29 cellular contexts compared by ENCODE assay signal in genomic region chr18:52715961-52716360, GRCh38.
"Had no signal": no experiment of that assay in that cellular context is flagged by ENCODE, and none has a peak within 500 bp of the region (broad histone marks: within the 10 kb centered on the region; RNA-seq: fewer than 3 reads in every experiment).

No MANE protein-coding gene starts in this region.

- H3K27me3 Mint-ChIP-seq: stimulated activated naive CD8-positive, alpha-beta T cell treated with anti-CD3 and anti-CD28 coated beads, Interleukin-15, amount 100 ng/mL, for 72 hours had no signal

- H3K4me1 ChIP-seq: gastrocnemius medialis, neural progenitor cell, right lobe of liver, suprapubic skin, upper lobe of right lung, uterus had no signal

- H3K9ac ChIP-seq: neural progenitor cell had no signal

- H3K4me3 Mint-ChIP-seq: immature natural killer cell; mesothelial cell of epicardium; naive B cell; nephron; neural progenitor cell; stimulated activated naive CD8-positive, alpha-beta T cell treated with anti-CD3 and anti-CD28 coated beads, Interleukin-15, amount 100 ng/mL, for 72 hours had no signal

- H3K4me2 ChIP-seq: neural progenitor cell had no signal

- H3K36me3 ChIP-seq: gastrocnemius medialis, neural progenitor cell, ovary, right lobe of liver, suprapubic skin, transverse colon, upper lobe of right lung, uterus had no signal

- H3K4me3 ChIP-seq: dorsolateral prefrontal cortex, gastrocnemius medialis, mucosa of descending colon, neural progenitor cell, ovary, right lobe of liver, suprapubic skin, transverse colon, upper lobe of right lung, uterus had no signal

- H2AFZ ChIP-seq: neural progenitor cell had no signal

- H3K9me3 ChIP-seq: gastrocnemius medialis, mucosa of descending colon, ovary, right lobe of liver, suprapubic skin, transverse colon, upper lobe of right lung, uterus had no signal

- H3K27ac ChIP-seq: dorsolateral prefrontal cortex, epithelial cell of prostate, gastrocnemius medialis, neural progenitor cell, ovary, right lobe of liver, suprapubic skin, transverse colon, upper lobe of right lung, uterus had no signal

- H3K27ac Mint-ChIP-seq: immature natural killer cell; mesothelial cell of epicardium; naive B cell; nephron; neural progenitor cell; stimulated activated naive CD8-positive, alpha-beta T cell treated with anti-CD3 and anti-CD28 coated beads, Interleukin-15, amount 100 ng/mL, for 72 hours had no signal

- ATAC-seq: esophagus mucosa; gastrocnemius medialis; mucosa of descending colon; right lobe of liver; stimulated activated naive CD8-positive, alpha-beta T cell treated with anti-CD3 and anti-CD28 coated beads, Interleukin-15, amount 100 ng/mL, for 72 hours had no signal

- H3K27me3 ChIP-seq: dorsolateral prefrontal cortex, gastrocnemius medialis, neural progenitor cell, ovary, right lobe of liver, suprapubic skin, transverse colon, upper lobe of right lung, uterus had no signal

- H3K9me3 Mint-ChIP-seq: mesothelial cell of epicardium; nephron; stimulated activated naive CD8-positive, alpha-beta T cell treated with anti-CD3 and anti-CD28 coated beads, Interleukin-15, amount 100 ng/mL, for 72 hours had no signal

- DNase-seq: cerebellar nuclear complex; dorsolateral prefrontal cortex; effector CD4-positive, alpha-beta T cell; foreskin fibroblast; gastrocnemius medialis; hypothalamus; immature natural killer cell; mesenchymal stem cell; mucosa of descending colon; naive B cell; nucleus accumbens; ovary; right lobe of liver; small intestine; stimulated activated CD4-positive, alpha-beta T cell treated with anti-CD3 and anti-CD28 coated beads, Interleukin-12 subunit alpha, Interleukin-12 subunit beta, amount 100 ng/mL, for 4 hours; stimulated activated CD4-positive, alpha-beta T cell treated with anti-CD3 and anti-CD28 coated beads, Interleukin-1b, Interleukin-23, amount 100 ng/mL, for 48 hours; stimulated activated CD4-positive, alpha-beta T cell treated with anti-CD3 and anti-CD28 coated beads, Interleukin-4, amount 100 ng/mL, for 1 hour; stimulated activated CD8-positive, alpha-beta memory T cell treated with anti-CD3 and anti-CD28 coated beads, Interleukin-4, amount 100 ng/mL, for 48 hours; stimulated activated naive CD4-positive, alpha-beta T cell; stimulated activated naive CD8-positive, alpha-beta T cell treated with anti-CD3 and anti-CD28 coated beads, Interleukin-15, amount 100 ng/mL, for 72 hours; transverse colon; upper lobe of right lung; uterus had no signal

- H3K4me1 Mint-ChIP-seq: immature natural killer cell; mesothelial cell of epicardium; naive B cell; nephron; stimulated activated naive CD8-positive, alpha-beta T cell treated with anti-CD3 and anti-CD28 coated beads, Interleukin-15, amount 100 ng/mL, for 72 hours had no signal

- H3K36me3 Mint-ChIP-seq: immature natural killer cell, mesothelial cell of epicardium, naive B cell had no signal
